38 cellular contexts compared by ENCODE assay signal in genomic region chr4:102710986-102711385, GRCh38.
"Had no signal": no experiment of that assay in that cellular context is flagged by ENCODE, and none has a peak within 500 bp of the region (broad histone marks: within the 10 kb centered on the region; RNA-seq: fewer than 3 reads in every experiment).

No MANE protein-coding gene starts in this region.

- H3K4me3 Mint-ChIP-seq: activated B cell treated with CpG ODN at 0.5 μM for 24 hours; activated CD4-positive, alpha-beta memory T cell treated with anti-CD3 and anti-CD28 coated beads for 36 hours; activated CD4-positive, alpha-beta T cell treated with anti-CD3 and anti-CD28 coated beads, Interleukin-2, amount 10 ng/mL, durations not matched to agents 24 days and 14 days; activated CD8-positive, alpha-beta T cell treated with anti-CD3 and anti-CD28 coated beads for 36 hours; activated naive CD4-positive, alpha-beta T cell treated with anti-CD3 and anti-CD28 coated beads for 36 hours; activated naive CD8-positive, alpha-beta T cell treated with anti-CD3 and anti-CD28 coated beads for 36 hours; activated T-cell treated with anti-CD3 and anti-CD28 coated beads, Interleukin-2, amount 50 U/mL, for 4 hours; activated T-cell treated with anti-CD3 and anti-CD28 coated beads, Interleukin-2, amount 50 U/mL, for 72 hours; activated T-helper 1 cell treated with anti-CD3 and anti-CD28 coated beads, Interleukin-12 subunit alpha, Interleukin-12 subunit beta, Interleukin-2, Interleukin-4 antibody, amounts not matched to agents 30 ng/mL and 10 ng/mL and 1 ng/mL, durations not matched to agents 14 hours and 24 hours and 36 hours; activated T-helper 17 cell treated with anti-CD3 and anti-CD28 coated beads, Interleukin-2, amount 50 U/mL, for 72 hours; brain; central memory CD8-positive, alpha-beta T cell; T-helper 1 cell treated with Interleukin-12 subunit alpha and Interleukin-12 subunit beta and Interleukin-4 antibody, amounts not matched to agents 30 μg/mL and 1 μg/mL, for 36 hours; T-helper 2 cell treated with Interferon-gamma antibody and Interleukin-4, amounts not matched to agents 5 μg/mL and 100 μg/mL, for 36 hours had no signal

- H3K27me3 ChIP-seq: adrenal gland, ascending aorta, cardiac muscle cell had no signal

- H3K27ac Mint-ChIP-seq: activated B cell treated with CpG ODN at 0.5 μM for 24 hours; activated CD4-positive, alpha-beta memory T cell treated with anti-CD3 and anti-CD28 coated beads for 36 hours; activated CD4-positive, alpha-beta T cell treated with anti-CD3 and anti-CD28 coated beads, Interleukin-2, amount 10 ng/mL, durations not matched to agents 24 days and 14 days; activated CD8-positive, alpha-beta T cell treated with anti-CD3 and anti-CD28 coated beads for 36 hours; activated naive CD4-positive, alpha-beta T cell treated with anti-CD3 and anti-CD28 coated beads for 36 hours; activated naive CD4-positive, alpha-beta T cell treated with anti-CD3 and anti-CD28 coated beads, Interleukin-2, amount 50 U/mL, for 72 hours; activated naive CD8-positive, alpha-beta T cell treated with anti-CD3 and anti-CD28 coated beads for 36 hours; activated T-cell treated with anti-CD3 and anti-CD28 coated beads, Interleukin-2, amount 50 U/mL, for 72 hours; activated T-helper 1 cell treated with anti-CD3 and anti-CD28 coated beads, Interleukin-12 subunit alpha, Interleukin-12 subunit beta, Interleukin-2, Interleukin-4 antibody, amounts not matched to agents 30 ng/mL and 10 ng/mL and 1 ng/mL, durations not matched to agents 14 hours and 24 hours and 36 hours; activated T-helper 17 cell treated with anti-CD3 and anti-CD28 coated beads, Interleukin-2, amount 50 U/mL, for 72 hours; brain; T-helper 1 cell treated with Interleukin-12 subunit alpha and Interleukin-12 subunit beta and Interleukin-4 antibody, amounts not matched to agents 30 μg/mL and 1 μg/mL, for 36 hours; T-helper 2 cell treated with Interferon-gamma antibody and Interleukin-4, amounts not matched to agents 5 μg/mL and 100 μg/mL, for 36 hours had no signal

- DNase-seq: activated B cell treated with CpG ODN at 0.5 μM for 24 hours; activated CD4-positive, alpha-beta memory T cell treated with anti-CD3 and anti-CD28 coated beads for 36 hours; activated CD4-positive, alpha-beta T cell treated with anti-CD3 and anti-CD28 coated beads for 4 hours; activated CD4-positive, alpha-beta T cell treated with anti-CD3 and anti-CD28 coated beads, Interleukin-2, amount 10 ng/mL, durations not matched to agents 24 days and 14 days; activated CD4-positive, alpha-beta T cell treated with anti-CD3 and anti-CD28 coated beads, Interleukin-2, amount 50 U/mL, for 1 hour; activated CD4-positive, alpha-beta T cell treated with anti-CD3 and anti-CD28 coated beads, Interleukin-2, amount 50 U/mL, for 4 hours; activated CD4-positive, CD25-positive, alpha-beta regulatory T cell treated with anti-CD3 and anti-CD28 coated beads, Interleukin-2, amount 50 U/mL, for 72 hours; activated CD8-positive, alpha-beta memory T cell treated with anti-CD3 and anti-CD28 coated beads, Interleukin-2, amount 50 U/mL, for 4 hours; activated CD8-positive, alpha-beta T cell treated with anti-CD3 and anti-CD28 coated beads for 36 hours; activated effector memory CD4-positive, alpha-beta T cell treated with anti-CD3 and anti-CD28 coated beads, Interleukin-2, amount 50 U/mL, for 16 hours; activated gamma-delta T cell treated with Interleukin-2 at 50 U/mL for 16 hours; activated naive CD4-positive, alpha-beta T cell; activated naive CD4-positive, alpha-beta T cell treated with anti-CD3 and anti-CD28 coated beads for 36 hours; activated naive CD4-positive, alpha-beta T cell treated with anti-CD3 and anti-CD28 coated beads, Interleukin-2, amount 50 U/mL, for 16 hours; activated naive CD8-positive, alpha-beta T cell treated with anti-CD3 and anti-CD28 coated beads for 36 hours; activated T-cell treated with anti-CD3 and anti-CD28 coated beads for 4 hours; activated T-cell treated with anti-CD3 and anti-CD28 coated beads, Interleukin-2, amount 50 U/mL, for 1 hour; activated T-cell treated with anti-CD3 and anti-CD28 coated beads, Interleukin-2, amount 50 U/mL, for 4 hours; activated T-cell treated with anti-CD3 and anti-CD28 coated beads, Interleukin-2, amount 50 U/mL, for 72 hours; adrenal gland; amygdala; anterior cingulate cortex; caudate nucleus; cerebellar nuclear complex; T-helper 2 cell; T-helper 9 cell had no signal

- H3K9me3 ChIP-seq: adrenal gland had no signal

- H3K36me3 ChIP-seq: adrenal gland, ascending aorta, cardiac muscle cell had no signal

- H3K27ac ChIP-seq: adrenal gland, ascending aorta, cardiac muscle cell, VCaP had no signal

- H3K9me3 Mint-ChIP-seq: activated CD8-positive, alpha-beta T cell treated with anti-CD3 and anti-CD28 coated beads for 36 hours; activated naive CD4-positive, alpha-beta T cell treated with anti-CD3 and anti-CD28 coated beads for 36 hours; activated T-cell treated with anti-CD3 and anti-CD28 coated beads, Interleukin-2, amount 50 U/mL, for 4 hours; activated T-helper 17 cell treated with anti-CD3 and anti-CD28 coated beads, Interleukin-2, amount 50 U/mL, for 72 hours; central memory CD8-positive, alpha-beta T cell; T-helper 1 cell treated with Interleukin-12 subunit alpha and Interleukin-12 subunit beta and Interleukin-4 antibody, amounts not matched to agents 30 μg/mL and 1 μg/mL, for 36 hours had no signal

- ATAC-seq: activated CD8-positive, alpha-beta T cell treated with anti-CD3 and anti-CD28 coated beads for 36 hours; activated naive CD4-positive, alpha-beta T cell treated with anti-CD3 and anti-CD28 coated beads, Interleukin-2, amount 50 U/mL, for 72 hours; activated T-cell treated with anti-CD3 and anti-CD28 coated beads, Interleukin-2, amount 50 U/mL, for 4 hours; activated T-cell treated with anti-CD3 and anti-CD28 coated beads, Interleukin-2, amount 50 U/mL, for 72 hours; activated T-helper 17 cell treated with anti-CD3 and anti-CD28 coated beads, Interleukin-2, amount 50 U/mL, for 72 hours had no signal

- H3K4me1 ChIP-seq: ascending aorta had no signal

- H3K4me1 Mint-ChIP-seq: activated B cell treated with CpG ODN at 0.5 μM for 24 hours; activated CD4-positive, alpha-beta T cell treated with anti-CD3 and anti-CD28 coated beads, Interleukin-2, amount 10 ng/mL, durations not matched to agents 24 days and 14 days; brain had no signal

- H3K4me3 ChIP-seq: adrenal gland, ascending aorta, cardiac muscle cell had no signal

- H3K27me3 Mint-ChIP-seq: activated B cell treated with CpG ODN at 0.5 μM for 24 hours; activated CD4-positive, alpha-beta memory T cell treated with anti-CD3 and anti-CD28 coated beads for 36 hours; activated CD4-positive, alpha-beta T cell treated with anti-CD3 and anti-CD28 coated beads, Interleukin-2, amount 10 ng/mL, durations not matched to agents 24 days and 14 days; activated CD8-positive, alpha-beta T cell treated with anti-CD3 and anti-CD28 coated beads for 36 hours; activated naive CD8-positive, alpha-beta T cell treated with anti-CD3 and anti-CD28 coated beads for 36 hours; activated T-helper 17 cell treated with anti-CD3 and anti-CD28 coated beads, Interleukin-2, amount 50 U/mL, for 72 hours; brain; central memory CD8-positive, alpha-beta T cell had no signal

- FAIRE-seq: bronchial epithelial cell, TTC549 had no signal
